7 cellular contexts compared by ENCODE assay signal in genomic region chr19:48249502-48250014, GRCh38. TPM values are rescaled to one million over a fixed set of nuclear protein-coding genes. Genes with fewer than 3 reads are reported as not detected.
DNase-seq lines count a peak whose midpoint lies in the region; ATAC-seq and TF ChIP-seq lines count a peak whose summit lies in the region.

No MANE protein-coding gene starts in this region.

- peak; percentile 74 for ATAC-seq in GM21529 (IDR thresholded peaks at IDR 0.05; ENCODE audit: unreplicated experiment)
- peak; percentile 90 for ATAC-seq in stimulated activated effector memory CD8-positive, alpha-beta T cell treated with anti-CD3 and anti-CD28 coated beads, Interleukin-12 subunit alpha, Interleukin-12 subunit beta, amount 100 ng/mL, for 72 hours

- H3K4me1 Mint-ChIP-seq in stimulated activated effector memory CD8-positive, alpha-beta T cell treated with anti-CD3 and anti-CD28 coated beads, Interleukin-12 subunit alpha, Interleukin-12 subunit beta, amount 100 ng/mL, for 72 hours, result peaks cover 62% of the 10 kb centered on the region

- peak overlapping the region; percentile 86 for H3K4me3 Mint-ChIP-seq in stimulated activated effector memory CD8-positive, alpha-beta T cell treated with anti-CD3 and anti-CD28 coated beads, Interleukin-12 subunit alpha, Interleukin-12 subunit beta, amount 100 ng/mL, for 72 hours

- H3K9me3 Mint-ChIP-seq in stimulated activated effector memory CD8-positive, alpha-beta T cell treated with anti-CD3 and anti-CD28 coated beads, Interleukin-12 subunit alpha, Interleukin-12 subunit beta, amount 100 ng/mL, for 72 hours, result no peaks in the 10 kb centered on the region

- H3K36me3 Mint-ChIP-seq in stimulated activated effector memory CD8-positive, alpha-beta T cell treated with anti-CD3 and anti-CD28 coated beads, Interleukin-12 subunit alpha, Interleukin-12 subunit beta, amount 100 ng/mL, for 72 hours, result peaks cover 57% of the 10 kb centered on the region

- peak; percentile 52 for DNase-seq in activated gamma-delta T cell treated with anti-CD3 and anti-CD28 coated beads, Interleukin-2, amount 50 U/mL, for 16 hours (ENCODE audit: low read depth)
- DNase-seq in medulla oblongata (ENCODE audit: extremely low spot score) (peak; percentile 80), HuH-7.5 (ENCODE audit: low spot score) (no peak), DMS153 treated with DMSO at 0.1 percent for 48 hours (lab: John Stamatoyannopoulos, UW; ENCODE audit: unreplicated experiment) (no peak)
- DNase-seq in stimulated activated effector memory CD8-positive, alpha-beta T cell treated with anti-CD3 and anti-CD28 coated beads, Interleukin-12 subunit alpha, Interleukin-12 subunit beta, amount 100 ng/mL, for 72 hours (ENCODE audit: low spot score in 2 of 2), result peak; percentile 34 to 86

- peak overlapping the region; percentile 97 for H3K27ac Mint-ChIP-seq in stimulated activated effector memory CD8-positive, alpha-beta T cell treated with anti-CD3 and anti-CD28 coated beads, Interleukin-12 subunit alpha, Interleukin-12 subunit beta, amount 100 ng/mL, for 72 hours

TF ChIP-seq in PFSK-1, 5 proteins besides CTCF, POLR2A, EP300 and RAD21:
- TF ChIP-seq FOXP2 (optimal IDR thresholded peaks at IDR 0.05; ENCODE audit: borderline replicate concordance, extremely low read depth, extremely low read length, insufficient read depth) (peak; percentile 49), TAF1 (IDR thresholded peaks at IDR 0.05; ENCODE audit: borderline replicate concordance, insufficient read depth, low read length) (no peak), POLR2AphosphoS5 (IDR thresholded peaks at IDR 0.05; ENCODE audit: low read depth, low read length) (peak; percentile 73), SIN3A (IDR thresholded peaks at IDR 0.05; ENCODE audit: borderline replicate concordance, insufficient read depth, low read length) (peak; percentile 69; the same call in 1 of the 2 replicates)
- TF ChIP-seq, protein P1, sequence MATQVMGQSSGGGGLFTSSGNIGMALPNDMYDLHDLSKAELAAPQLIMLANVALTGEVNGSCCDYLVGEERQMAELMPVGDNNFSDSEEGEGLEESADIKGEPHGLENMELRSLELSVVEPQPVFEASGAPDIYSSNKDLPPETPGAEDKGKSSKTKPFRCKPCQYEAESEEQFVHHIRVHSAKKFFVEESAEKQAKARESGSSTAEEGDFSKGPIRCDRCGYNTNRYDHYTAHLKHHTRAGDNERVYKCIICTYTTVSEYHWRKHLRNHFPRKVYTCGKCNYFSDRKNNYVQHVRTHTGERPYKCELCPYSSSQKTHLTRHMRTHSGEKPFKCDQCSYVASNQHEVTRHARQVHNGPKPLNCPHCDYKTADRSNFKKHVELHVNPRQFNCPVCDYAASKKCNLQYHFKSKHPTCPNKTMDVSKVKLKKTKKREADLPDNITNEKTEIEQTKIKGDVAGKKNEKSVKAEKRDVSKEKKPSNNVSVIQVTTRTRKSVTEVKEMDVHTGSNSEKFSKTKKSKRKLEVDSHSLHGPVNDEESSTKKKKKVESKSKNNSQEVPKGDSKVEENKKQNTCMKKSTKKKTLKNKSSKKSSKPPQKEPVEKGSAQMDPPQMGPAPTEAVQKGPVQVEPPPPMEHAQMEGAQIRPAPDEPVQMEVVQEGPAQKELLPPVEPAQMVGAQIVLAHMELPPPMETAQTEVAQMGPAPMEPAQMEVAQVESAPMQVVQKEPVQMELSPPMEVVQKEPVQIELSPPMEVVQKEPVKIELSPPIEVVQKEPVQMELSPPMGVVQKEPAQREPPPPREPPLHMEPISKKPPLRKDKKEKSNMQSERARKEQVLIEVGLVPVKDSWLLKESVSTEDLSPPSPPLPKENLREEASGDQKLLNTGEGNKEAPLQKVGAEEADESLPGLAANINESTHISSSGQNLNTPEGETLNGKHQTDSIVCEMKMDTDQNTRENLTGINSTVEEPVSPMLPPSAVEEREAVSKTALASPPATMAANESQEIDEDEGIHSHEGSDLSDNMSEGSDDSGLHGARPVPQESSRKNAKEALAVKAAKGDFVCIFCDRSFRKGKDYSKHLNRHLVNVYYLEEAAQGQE (IDR thresholded peaks at IDR 0.05; ENCODE audit: insufficient read depth in 1 of 2, low read depth in 2 of 2, low read length in 2 of 2), result peak in 1 of 2 experiments; percentile 48; a peak in 1 of 4 replicates

RNA-seq across cellular contexts. Expression of gene CARD8, which starts 6.2 kb away (rescaled TPM):
- 7.0 TPM for polyA plus RNA-seq in PFSK-1 (2012; ENCODE audit: insufficient read length, low read depth)

RNA-seq across cellular contexts. Expression of gene ZNF114, which starts 20.3 kb away (rescaled TPM):
- 0.60 TPM for polyA plus RNA-seq in PFSK-1 (2012; ENCODE audit: insufficient read length, low read depth)

Comparison
In these comparisons a context has a peak if more than half of its experiments do, and no peak if none do; other contexts are left out.
1. DNase-seq: peak in activated gamma-delta T cell treated with anti-CD3 and anti-CD28 coated beads, Interleukin-2, amount 50 U/mL, for 16 hours (single experiment), medulla oblongata (single experiment) and stimulated activated effector memory CD8-positive, alpha-beta T cell treated with anti-CD3 and anti-CD28 coated beads, Interleukin-12 subunit alpha, Interleukin-12 subunit beta, amount 100 ng/mL, for 72 hours (2 of 2); none in HuH-7.5 (single experiment) and DMS153 treated with DMSO at 0.1 percent for 48 hours (single experiment).